Comparison of ENCODE assay signal across 9 cellular contexts in the genomic region with DNA sequence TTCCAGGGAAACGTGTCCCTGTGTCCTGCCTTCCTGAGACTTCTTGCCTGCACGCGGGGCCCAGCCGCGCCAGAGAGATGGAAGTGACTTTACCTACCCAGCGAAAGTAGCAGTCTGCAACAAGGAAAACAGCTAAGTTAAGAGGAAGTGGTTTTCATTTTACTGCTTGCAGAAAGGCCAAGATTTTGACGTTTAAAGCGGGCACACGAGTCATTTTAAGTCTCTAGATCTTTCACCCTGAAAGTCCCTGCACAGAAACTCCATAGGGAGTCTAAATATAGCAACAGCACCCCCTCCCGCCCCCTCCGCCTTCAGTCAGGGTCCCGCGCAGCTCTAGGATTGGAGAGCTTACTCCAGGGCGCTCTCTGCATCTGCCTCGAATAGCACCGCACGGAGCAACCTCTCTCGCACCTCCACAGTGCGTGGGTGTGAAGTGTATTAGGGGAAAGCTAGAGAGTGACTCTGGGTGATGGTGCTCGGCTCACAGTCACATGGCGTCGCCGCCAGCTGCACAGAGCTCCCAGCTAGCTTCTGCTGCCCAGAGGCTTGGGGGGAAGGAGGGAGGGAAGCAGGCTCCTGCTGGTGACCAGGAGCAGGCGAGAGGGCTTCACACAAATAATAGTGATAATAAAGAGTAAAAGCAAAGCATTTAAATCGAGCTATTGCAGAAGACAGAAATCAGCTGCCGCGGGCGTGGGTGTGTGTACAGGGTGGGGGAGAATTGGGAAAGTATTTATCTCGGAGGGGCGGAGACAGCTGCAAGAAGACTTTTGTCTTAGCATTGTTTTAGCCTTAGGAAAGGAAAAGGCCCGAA. TPM values are rescaled to one million over a fixed set of nuclear protein-coding genes. Genes with fewer than 3 reads are reported as not detected.
A peak's percentile ranks its signal among the peaks of the same experiment; 100 is the strongest.
DNase-seq lines count a peak whose midpoint lies in the region; ATAC-seq and TF ChIP-seq lines count a peak whose summit lies in the region.
"Had no signal": no experiment of that assay in that cellular context is flagged by ENCODE, and none has a peak within 500 bp of the region (broad histone marks: within the 10 kb centered on the region; RNA-seq: fewer than 3 reads in every experiment).

No MANE protein-coding gene starts in this region.

- peaks cover 16% of the 10 kb centered on the region for H3K36me3 ChIP-seq in DOHH2 (ENCODE audit: control insufficient read depth, low read length)
- no peaks in the 10 kb centered on the region for H3K36me3 ChIP-seq in HUES64 (ENCODE audit: insufficient read depth, low read length)
- H3K36me3 ChIP-seq in colonic mucosa: no peaks in the 10 kb centered on the region
- no peaks in the 10 kb centered on the region for H3K36me3 ChIP-seq in mesendoderm (ENCODE audit: control insufficient read depth, insufficient read depth, low read length)
- H3K36me3 ChIP-seq in HAP-1 (replicated peaks): no peaks in the 10 kb centered on the region

- H2AK5ac ChIP-seq in mesendoderm (ENCODE audit: low read length): no peak overlapping the region

- no peak overlapping the region for H2BK15ac ChIP-seq in mesendoderm (replicated peaks; ENCODE audit: low read depth)

- peak overlapping the region; percentile 95 for H3K4me3 ChIP-seq in DOHH2 (ENCODE audit: low read length)
- peak overlapping the region; percentile 54 for H3K4me3 ChIP-seq in HUES64 (ENCODE audit: low read length)
- H3K4me3 ChIP-seq in colonic mucosa: peak overlapping the region; percentile 35
- no peak overlapping the region for H3K4me3 ChIP-seq in mesendoderm (ENCODE audit: low read length)
- no peak overlapping the region for H3K4me3 ChIP-seq in HAP-1

- peak; percentile 61 for ATAC-seq in GM21390 (IDR thresholded peaks at IDR 0.05; ENCODE audit: unreplicated experiment)

- no peak overlapping the region for H2BK120ac ChIP-seq in mesendoderm (ENCODE audit: low read depth, low read length)

- WGBS in HUES64: 14% methylated on average over 31 of the region's 31 CpGs
- no CpG with 5 or more reads among the region's 31 CpGs for WGBS in mesendoderm (ENCODE audit: extremely low coverage, insufficient coverage, low lambda C conversion rate)

- no peak overlapping the region for H2BK5ac ChIP-seq in mesendoderm (ENCODE audit: low read length)

- peak; percentile 67 to 70 for DNase-seq in activated CD4-positive, alpha-beta T cell treated with anti-CD3 and anti-CD28 coated beads for 24 hours (ENCODE audit: low read depth in 2 of 2)
- peak; percentile 19 for DNase-seq in colonic mucosa
- peak; percentile 52 for DNase-seq in mesendoderm
- peak; percentile 60 to 74 for DNase-seq in stimulated activated CD8-positive, alpha-beta memory T cell treated with anti-CD3 and anti-CD28 coated beads, Interleukin-15, amount 100 ng/mL, for 4 hours (ENCODE audit: low read depth in 2 of 2)
- no peak for DNase-seq in HAP-1 (ENCODE audit: low spot score in 2 of 2)

- no peaks in the 10 kb centered on the region for H3K79me1 ChIP-seq in mesendoderm (ENCODE audit: low read length)

- no peak overlapping the region for H4K8ac ChIP-seq in mesendoderm (ENCODE audit: low read depth, low read length)

- TF ChIP-seq CTCF in DOHH2 (IDR thresholded peaks at IDR 0.05; ENCODE audit: low read depth, low read length, poor library complexity, severe bottlenecking) (no peak), colonic mucosa (IDR thresholded peaks at IDR 0.05) (no peak)

- H3K23ac ChIP-seq in mesendoderm (ENCODE audit: low read length): no peak overlapping the region

- H3K27me3 ChIP-seq in DOHH2 (ENCODE audit: control insufficient read depth, low read length) (no peaks in the 10 kb centered on the region), HUES64 (ENCODE audit: insufficient read depth, low read length) (peaks cover 70% of the 10 kb centered on the region), colonic mucosa (peaks cover 37% of the 10 kb centered on the region), mesendoderm (ENCODE audit: insufficient read depth, low read length, poor library complexity) (peaks cover 10% of the 10 kb centered on the region), HAP-1 (ENCODE audit: low read depth) (peaks cover 46% of the 10 kb centered on the region)

- H3K56ac ChIP-seq in mesendoderm (ENCODE audit: low read length): no peak overlapping the region

- H3K4me1 ChIP-seq in DOHH2 (ENCODE audit: control insufficient read depth, low read length) (peaks cover 51% of the 10 kb centered on the region), HUES64 (ENCODE audit: insufficient read depth, low read length) (peaks cover 14% of the 10 kb centered on the region), colonic mucosa (no peaks in the 10 kb centered on the region), mesendoderm (ENCODE audit: control insufficient read depth, low read depth, low read length) (no peaks in the 10 kb centered on the region), HAP-1 (no peaks in the 10 kb centered on the region)

- H3K9ac ChIP-seq in HUES64 (ENCODE audit: low read depth, low read length) (no peak overlapping the region), colonic mucosa (ENCODE audit: low read depth in 2 of 2, low read length in 2 of 2) (no peak overlapping the region), mesendoderm (ENCODE audit: low read length) (peak overlapping the region; percentile 0)

- H3K9me2 ChIP-seq in DOHH2 (replicated peaks; ENCODE audit: control insufficient read depth, low read length): no peaks in the 10 kb centered on the region

- H3K79me2 ChIP-seq in DOHH2 (ENCODE audit: control insufficient read depth, low read length): peaks cover 39% of the 10 kb centered on the region
- no peaks in the 10 kb centered on the region for H3K79me2 ChIP-seq in mesendoderm (ENCODE audit: control insufficient read depth, insufficient read depth, low read length)

- H3K27ac ChIP-seq in DOHH2 (ENCODE audit: low read depth, low read length) (peak overlapping the region; percentile 98), HUES64 (ENCODE audit: low read depth, low read length) (no peak overlapping the region), colonic mucosa (no peak overlapping the region), mesendoderm (ENCODE audit: low read depth, low read length) (no peak overlapping the region)
- H3K27ac ChIP-seq: VCaP had no signal

- no peaks in the 10 kb centered on the region for H3K9me3 ChIP-seq in DOHH2 (ENCODE audit: control insufficient read depth, insufficient read depth, low read length)
- H3K9me3 ChIP-seq in HUES64 (ENCODE audit: insufficient read depth, low read depth, low read length): no peaks in the 10 kb centered on the region
- no peaks in the 10 kb centered on the region for H3K9me3 ChIP-seq in colonic mucosa
- no peaks in the 10 kb centered on the region for H3K9me3 ChIP-seq in HAP-1

- no peak overlapping the region for H4K5ac ChIP-seq in mesendoderm (ENCODE audit: low read length)

- H4K20me1 ChIP-seq in DOHH2 (ENCODE audit: control insufficient read depth, insufficient read depth, low read depth, low read length): no peaks in the 10 kb centered on the region

- no peak overlapping the region for H3K4ac ChIP-seq in mesendoderm (ENCODE audit: low read depth, low read length)

- peak overlapping the region; percentile 99 for H3K4me2 ChIP-seq in DOHH2 (ENCODE audit: low read length)
- H3K4me2 ChIP-seq in mesendoderm (ENCODE audit: low read length): peak overlapping the region; percentile 58

- intact Hi-C loops in colonic mucosa (cut with DNase I): loop anchor here (5.0 kb wide), 1 partner anchor 512 kb away; no protein-coding TSS in a partner anchor

- H3K18ac ChIP-seq in mesendoderm (ENCODE audit: low read length): no peak overlapping the region

- in situ Hi-C loops in HAP-1 (cut with MboI; ENCODE audit: low sequenced_read_pairs): no loop called here

- H3F3A ChIP-seq in DOHH2 (ENCODE audit: control insufficient read depth, insufficient read depth): peaks cover 17% of the 10 kb centered on the region

RNA-seq across cellular contexts. Expression of gene KCNQ5, which starts 1.8 kb away (rescaled TPM):
- 0.90 TPM for polyA plus RNA-seq in HUES64 (2013, experiment 1 of 2)
- 0.57 TPM for polyA plus RNA-seq in HUES64 (2013, experiment 2 of 2)
- total RNA-seq in colonic mucosa: under 1 TPM; 0.22 to 0.56 TPM
- polyA plus RNA-seq in mesendoderm (2013, experiment 1 of 2): 0.45 TPM
- polyA plus RNA-seq in mesendoderm (2013, experiment 2 of 2): 0.57 TPM

Comparison
In these comparisons a context has a peak if more than half of its experiments do, and no peak if none do; other contexts are left out.
1. H3K4me3 ChIP-seq: peak in DOHH2 (single experiment), HUES64 (single experiment) and colonic mucosa (single experiment); none in mesendoderm (single experiment) and HAP-1 (single experiment).
2. DNase-seq: peak in activated CD4-positive, alpha-beta T cell treated with anti-CD3 and anti-CD28 coated beads for 24 hours (2 of 2), colonic mucosa (single experiment), mesendoderm (single experiment) and stimulated activated CD8-positive, alpha-beta memory T cell treated with anti-CD3 and anti-CD28 coated beads, Interleukin-15, amount 100 ng/mL, for 4 hours (2 of 2); none in HAP-1 (0 of 2).